ENCODE assay signal across 8 cellular contexts in the genomic region with DNA sequence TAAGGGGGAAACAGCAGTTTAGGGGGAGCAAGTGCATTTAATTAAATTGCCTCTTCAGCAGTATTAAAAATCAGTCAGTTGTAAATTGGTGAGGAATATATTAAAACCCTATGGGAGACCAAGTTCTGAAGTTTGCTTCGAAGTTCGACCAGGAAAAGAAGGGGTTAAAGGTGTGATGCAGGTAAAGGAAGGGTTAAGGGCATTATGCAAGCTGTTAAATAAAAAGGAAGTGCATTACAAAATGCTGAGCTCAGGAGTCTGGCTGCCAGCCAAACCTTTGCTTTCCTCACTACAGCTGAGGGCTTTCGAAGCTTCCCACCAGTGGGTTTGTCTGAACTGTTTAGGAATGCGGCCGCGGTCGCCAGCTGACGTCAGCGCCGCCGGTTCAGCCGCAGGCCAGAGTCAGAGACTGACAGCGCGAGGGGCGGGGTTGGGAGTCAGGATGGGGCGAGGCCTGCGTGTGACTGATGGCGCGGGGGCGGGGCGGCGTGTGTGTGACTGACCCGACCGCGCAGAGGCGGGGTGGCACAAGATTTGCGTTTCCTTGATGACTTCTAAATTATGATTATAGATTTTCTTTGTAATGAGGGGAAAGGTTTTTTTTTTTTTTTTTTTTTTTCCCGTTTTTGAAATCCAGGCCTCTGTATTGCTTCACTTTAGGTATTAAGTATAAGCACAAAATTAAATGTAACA.
A peak's percentile ranks its signal among the peaks of the same experiment; 100 is the strongest.
DNase-seq lines count a peak whose midpoint lies in the region; ATAC-seq and TF ChIP-seq lines count a peak whose summit lies in the region.

No MANE protein-coding gene starts in this region.

- WGBS in ectodermal cell, 2 experiments = 0 to 1% methylated on average over 26 to 27 of the region's 28 CpGs
- WGBS in lower leg skin, 2 donors = 1% methylated on average over 28 of the region's 28 CpGs

- intact Hi-C loops in lower leg skin (cut with DNase I; ENCODE audit: low total_unique reads) = loop anchor here (10.0 kb wide), 1 partner anchor 74 kb away; the partner anchor contains the start of gene ZSWIM6

- peak; percentile 100 for ATAC-seq in GM21423 (IDR thresholded peaks at IDR 0.05; ENCODE audit: unreplicated experiment)

- DNase-seq in COLO829 (ENCODE audit: low spot score) = peak; percentile 94
- DNase-seq in HT1080 (ENCODE audit: low read depth) = peak; percentile 99
- peak; percentile 97 for DNase-seq in NK-92 treated with Interleukin-12 subunit alpha and Interleukin-12 subunit beta, amount 100 ng/mL, for 24 hours (lab: John Stamatoyannopoulos, UW)
- DNase-seq in activated CD8-positive, alpha-beta memory T cell treated with anti-CD3 and anti-CD28 coated beads for 24 hours = peak; percentile 98
- DNase-seq in lower leg skin (ENCODE audit: low spot score in 2 of 2) = peak; percentile 99 to 100
- DNase-seq in stimulated activated CD4-positive, alpha-beta T cell treated with anti-CD3 and anti-CD28 coated beads, Interleukin-4, amount 100 ng/mL, for 4 hours = peak; percentile 98

- peak overlapping the region; percentile 29 for H3K4me3 ChIP-seq in ectodermal cell (ENCODE audit: insufficient read depth, low read depth, low read length)
- no peak overlapping the region for H3K4me3 ChIP-seq in lower leg skin (ENCODE audit: low read depth, poor library complexity, severe bottlenecking)

- peak overlapping the region; percentile 73 for H3K27ac ChIP-seq in ectodermal cell (ENCODE audit: insufficient read depth, low read depth, low read length, poor library complexity, severe bottlenecking)

- H3K36me3 ChIP-seq in ectodermal cell (ENCODE audit: control insufficient read depth, insufficient read depth, low read length) = no peaks in the 10 kb centered on the region

- no peaks in the 10 kb centered on the region for H3K9me3 ChIP-seq in ectodermal cell (ENCODE audit: control insufficient read depth, low read length)

- peaks cover 9% of the 10 kb centered on the region for H3K4me1 ChIP-seq in ectodermal cell (ENCODE audit: control insufficient read depth, insufficient read depth, low read length)

- TF ChIP-seq CTCF in lower leg skin (IDR thresholded peaks at IDR 0.05) = peak in 1 of 3 donors; percentile 17

- H3K27me3 ChIP-seq in ectodermal cell (ENCODE audit: control insufficient read depth, insufficient read depth, low read length, poor library complexity, severe bottlenecking) = no peaks in the 10 kb centered on the region

- TF ChIP-seq POLR2A in lower leg skin (IDR thresholded peaks at IDR 0.05) = no peak
